8 cellular contexts compared by ENCODE assay signal in the genomic region with DNA sequence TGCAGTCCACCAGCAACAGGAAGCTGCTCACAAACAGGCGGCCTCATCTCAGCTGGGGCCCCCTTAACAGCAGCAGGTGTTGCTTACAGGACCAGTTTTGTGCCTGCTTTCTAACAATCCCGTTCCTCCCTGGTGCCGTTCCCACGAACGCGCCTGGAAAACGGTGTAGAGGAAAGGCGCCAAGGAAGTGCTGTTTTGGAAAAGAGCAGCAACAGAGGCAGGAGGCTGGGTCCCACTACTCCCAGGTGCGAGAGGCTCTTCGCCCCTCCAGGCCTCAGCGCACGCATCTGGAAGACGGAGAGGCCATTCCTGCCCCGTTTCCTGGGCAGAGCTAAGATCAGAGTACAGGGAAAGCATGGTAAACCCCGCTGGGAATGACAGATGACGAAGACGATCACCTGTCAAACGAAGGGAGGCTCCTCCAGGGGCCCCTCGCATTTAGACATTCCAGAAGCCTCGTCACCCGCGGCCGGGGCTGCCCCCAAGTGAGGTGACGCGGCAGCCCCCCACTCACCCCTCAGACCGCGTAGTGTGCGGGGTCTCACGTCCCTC. TPM values are rescaled to one million over a fixed set of nuclear protein-coding genes. Genes with fewer than 3 reads are reported as not detected.
DNase-seq lines count a peak whose midpoint lies in the region; ATAC-seq and TF ChIP-seq lines count a peak whose summit lies in the region.

No MANE protein-coding gene starts in this region.

- H3K27me3 ChIP-seq in HCT116 (ENCODE audit: insufficient read depth, low read length), result no peaks in the 10 kb centered on the region

- H3K9me2 ChIP-seq in HCT116 (ENCODE audit: insufficient read depth), result no peaks in the 10 kb centered on the region

- peak overlapping the region; percentile 94 for H3K4me2 ChIP-seq in HCT116 (ENCODE audit: low read length)

- H4K20me1 ChIP-seq in HCT116 (ENCODE audit: insufficient read depth), result no peaks in the 10 kb centered on the region

- POLR2A ChIA-PET in HCT116 (lab: Charles Lee), result interaction anchor here (1.1 kb wide), 1 partner anchor 27 kb away, joined by 4 read pairs; a partner anchor contains a TSS

- H3K9me3 ChIP-seq in HCT116 (ENCODE audit: control insufficient read depth in 1 of 2, insufficient read depth in 1 of 2, low read depth in 1 of 2, low read length in 2 of 2), result no peaks in the 10 kb centered on the region

- H3K9ac ChIP-seq in HCT116 (ENCODE audit: low read length), result peak overlapping the region; percentile 71

- H3K36me3 ChIP-seq in HCT116 (ENCODE audit: control insufficient read depth in 1 of 2, insufficient read depth in 2 of 2, low read length in 2 of 2), result no peaks in the 10 kb centered on the region

- no peak for DNase-seq in HCT116 (ENCODE audit: low read depth, low spot score)
- peak; percentile 47 for DNase-seq in NCI-H526 treated with DMSO at 0.1 percent for 48 hours (lab: John Stamatoyannopoulos, UW)
- no peak for DNase-seq in left ventricle myocardium superior
- peak in 8 of 10 donors; percentile 14 to 89 (median 30) for DNase-seq in posterior cingulate gyrus

- H3K4me3 ChIP-seq in GM08714 (ENCODE audit: low read length) (peak overlapping the region; percentile 87), HCT116 (replicated peaks in 1 of 2; ENCODE audit: low read depth in 1 of 2, low read length in 2 of 2) (peak overlapping the region; percentile 74 to 79)

- no peak for TF ChIP-seq CTCF in HCT116 (IDR thresholded peaks at IDR 0.05 in 2 of 3, conservative IDR thresholded peaks at IDR 0.05 in 1 of 3; ENCODE audit: borderline replicate concordance in 1 of 3, insufficient read depth in 1 of 3, low read depth in 2 of 3, low read length in 2 of 3)

- no TSS peak for BruUV-seq in HCT116 (replicated peaks; lab: Mats Ljungman, UMichigan)

- WGBS in adipose tissue, 3 donors, result 1% methylated on average over 28 to 29 of the region's 29 CpGs

- H3K27ac ChIP-seq in HCT116 (ENCODE audit: low read depth, low read length) (peak overlapping the region; percentile 42; the same call in 1 of the 2 replicates), adipose tissue (ENCODE audit: low read depth, low read length) (peak overlapping the region; percentile 31)

- peak; percentile 48 for ATAC-seq in HCT116
- peak; percentile 47 for ATAC-seq in left ventricle myocardium superior
- no peak for ATAC-seq in GM18873 (IDR thresholded peaks at IDR 0.05; ENCODE audit: low FRiP score, unreplicated experiment)
- no peak for ATAC-seq in GM18858 (IDR thresholded peaks at IDR 0.05; ENCODE audit: unreplicated experiment)

- RAD21 ChIA-PET in HCT116 (lab: Charles Lee; ENCODE audit: low non-redundant PET in 1 of 2, low total read pairs in 2 of 2, uncharacterized antibody in 2 of 2, unreplicated experiment in 2 of 2), result no interaction called here

- CTCF ChIA-PET in HCT116 (lab: Charles Lee), result interaction anchor here (0.8 to 1.0 kb wide), 2 partner anchors 9 to 27 kb away, joined by 3 to 4 read pairs; a partner anchor contains a TSS

- no peak for TF ChIP-seq RAD21 in HCT116 (IDR thresholded peaks at IDR 0.05; ENCODE audit: low read depth)

- TF ChIP-seq POLR2A in HCT116 (IDR thresholded peaks at IDR 0.05; ENCODE audit: borderline replicate concordance, extremely low read depth, insufficient read depth, insufficient read length), result no peak

- intact Hi-C loops in HCT116 (cut with micrococcal nuclease) (no loop called here), left ventricle myocardium superior (cut with micrococcal nuclease) (no loop called here), posterior cingulate gyrus (cut with DNase I) (loop anchor here (1.0 kb wide), 1 partner anchor 27 kb away; a partner anchor contains a TSS)

- H2AFZ ChIP-seq in HCT116 (ENCODE audit: low read depth, low read length, poor library complexity, severe bottlenecking), result no peak overlapping the region

- H3K4me1 ChIP-seq in HCT116 (ENCODE audit: control insufficient read depth in 1 of 2, insufficient read depth in 2 of 2, low read length in 2 of 2), result peaks cover 9 to 23% of the 10 kb centered on the region in 2 experiments

- H3K79me2 ChIP-seq in HCT116 (ENCODE audit: insufficient read depth, low read length), result no peaks in the 10 kb centered on the region

TF ChIP-seq in HCT116, 20 proteins besides CTCF, POLR2A, EP300 and RAD21:
- TF ChIP-seq SIN3A (IDR thresholded peaks at IDR 0.05; ENCODE audit: low read depth), result peak; percentile 25; the same call in 1 of the 2 replicates
- TF ChIP-seq FOSL1 (IDR thresholded peaks at IDR 0.05; ENCODE audit: low read depth), result no peak
TF ChIP-seq in HCT116: peak in this region for 1.

RNA-seq across cellular contexts. Expression of a gene that starts 0.6 kb away (rescaled TPM):
- total RNA-seq in HCT116 (2021; ENCODE audit: unreplicated experiment), result 14.7 TPM
- 3.7 and 7.5 TPM in 2 replicates for polyA plus RNA-seq in HCT116 (2012)
- polyA plus RNA-seq in adipose tissue, result 1 to 10 TPM; 5.4 to 9.6 (median 8.5) TPM
- total RNA-seq in left ventricle myocardium superior, result 54.9 TPM

RNA-seq across cellular contexts. Expression of a gene that starts 27.0 kb away (rescaled TPM):
- total RNA-seq in HCT116 (2021; ENCODE audit: unreplicated experiment) (71.5 TPM), left ventricle myocardium superior (24.0 TPM)
- 31.4 and 40.4 TPM in 2 replicates for polyA plus RNA-seq in HCT116 (2012)
- 10 to 100 TPM; 12.9 to 27.6 (median 21.6) TPM for polyA plus RNA-seq in adipose tissue

Comparison
In these comparisons a context has a peak if more than half of its experiments do, and no peak if none do; other contexts are left out.
1. ATAC-seq: peak in HCT116 (single experiment) and left ventricle myocardium superior (single experiment); none in GM18873 (single experiment) and GM18858 (single experiment).
2. DNase-seq: peak in NCI-H526 treated with DMSO at 0.1 percent for 48 hours (single experiment) and posterior cingulate gyrus (8 of 10); none in HCT116 (single experiment) and left ventricle myocardium superior (single experiment).